ENCODE assay signal across 9 cellular contexts in genomic region chr13:100573121-100573520, GRCh38.
DNase-seq lines count a peak whose midpoint lies in the region; ATAC-seq and TF ChIP-seq lines count a peak whose summit lies in the region.
"Had no signal": no experiment of that assay in that cellular context is flagged by ENCODE, and none has a peak within 500 bp of the region (broad histone marks: within the 10 kb centered on the region; RNA-seq: fewer than 3 reads in every experiment).

No MANE protein-coding gene starts in this region.

- peaks cover 19% of the 10 kb centered on the region for H3K4me1 Mint-ChIP-seq in T-helper 2 cell treated with Interferon-gamma antibody and Interleukin-4, amounts not matched to agents 5 μg/mL and 100 μg/mL, for 36 hours (ENCODE audit: low read depth)

- ATAC-seq in HG02870 (IDR thresholded peaks at IDR 0.05; ENCODE audit: unreplicated experiment) = peak; percentile 95

- no peaks in the 10 kb centered on the region for H3K9me3 Mint-ChIP-seq in T-helper 2 cell treated with Interferon-gamma antibody and Interleukin-4, amounts not matched to agents 5 μg/mL and 100 μg/mL, for 36 hours

- H3K27me3 Mint-ChIP-seq in T-helper 2 cell treated with Interferon-gamma antibody and Interleukin-4, amounts not matched to agents 5 μg/mL and 100 μg/mL, for 36 hours (ENCODE audit: low read depth) = no peaks in the 10 kb centered on the region

- TF ChIP-seq CTCF in astrocyte of the cerebellum (IDR thresholded peaks at IDR 0.05; ENCODE audit: low read depth, low read length, missing control alignments) = peak; percentile 70

- no peak overlapping the region for H3K27ac Mint-ChIP-seq in T-helper 2 cell treated with Interferon-gamma antibody and Interleukin-4, amounts not matched to agents 5 μg/mL and 100 μg/mL, for 36 hours

- H3K36me3 Mint-ChIP-seq in T-helper 2 cell treated with Interferon-gamma antibody and Interleukin-4, amounts not matched to agents 5 μg/mL and 100 μg/mL, for 36 hours (ENCODE audit: low read depth) = peaks cover 9% of the 10 kb centered on the region

- no peak overlapping the region for H3K4me3 Mint-ChIP-seq in T-helper 2 cell treated with Interferon-gamma antibody and Interleukin-4, amounts not matched to agents 5 μg/mL and 100 μg/mL, for 36 hours

- in situ Hi-C loops in astrocyte of the cerebellum (cut with HindIII; ENCODE audit: low sequenced_read_pairs) = no loop called here

- DNase-seq in NCI-H2196 (lab: John Stamatoyannopoulos, UW; ENCODE audit: unreplicated experiment) = peak; percentile 35
- DNase-seq in NCI-H2196 treated with DMSO at 0.1 percent for 48 hours (lab: John Stamatoyannopoulos, UW; ENCODE audit: unreplicated experiment) = no peak
- DNase-seq in NCI-H146 (lab: John Stamatoyannopoulos, UW) = peak; percentile 89
- DNase-seq in T-helper 2 cell treated with Interferon-gamma antibody and Interleukin-4, amounts not matched to agents 5 μg/mL and 100 μg/mL, for 36 hours (ENCODE audit: low spot score) = peak; percentile 55
- DNase-seq in astrocyte of the cerebellum (ENCODE audit: low read depth) = peak; percentile 70
- DNase-seq in iPS-NIHi11 (ENCODE audit: low spot score) = peak; percentile 79
- peak; percentile 58 to 68 (median 63) for DNase-seq in stimulated activated CD4-positive, alpha-beta T cell treated with anti-CD3 and anti-CD28 coated beads, Interleukin-1b, Interleukin-23, amount 100 ng/mL, for 24 hours (ENCODE audit: low read depth in 4 of 4, low spot score in 1 of 4)

- no peak overlapping the region for H3K4me3 ChIP-seq in astrocyte of the cerebellum (ENCODE audit: low read depth, low read length)
- H3K4me3 ChIP-seq: BLaER1 treated with 17β-estradiol and CSF1 and Interleukin-3, amounts not matched to agents 10 nM and 100 nM had no signal
